19 cellular contexts compared by ENCODE assay signal in genomic region chr11:123587044-123587443, GRCh38.
DNase-seq lines count a peak whose midpoint lies in the region; FAIRE-seq and TF ChIP-seq lines count a peak whose summit lies in the region.
"Had no signal": no experiment of that assay in that cellular context is flagged by ENCODE, and none has a peak within 500 bp of the region (broad histone marks: within the 10 kb centered on the region; RNA-seq: fewer than 3 reads in every experiment).

No MANE protein-coding gene starts in this region.

- H3K14ac ChIP-seq in mesenchymal stem cell (ENCODE audit: low read length in 2 of 2): peak overlapping the region in 1 of 2 experiments; percentile 30

- H3K9me3 ChIP-seq in endothelial cell of umbilical vein (replicated peaks; ENCODE audit: control insufficient read depth, insufficient read depth, low read length) (no peaks in the 10 kb centered on the region), small intestine (ENCODE audit: control insufficient read depth, low read depth) (no peaks in the 10 kb centered on the region), mesenchymal stem cell (ENCODE audit: control insufficient read depth, low read length) (no peaks in the 10 kb centered on the region)
- H3K9me3 ChIP-seq: heart left ventricle, testis had no signal

- peak; percentile 40 for DNase-seq in ELR (ENCODE audit: low read depth)
- DNase-seq in NCI-H460 (ENCODE audit: extremely low read depth, low read depth): peak; percentile 19
- peak; percentile 11 for DNase-seq in endothelial cell of umbilical vein (ENCODE audit: low read depth, low spot score)
- DNase-seq in small intestine: peak; percentile 89
- no peak for DNase-seq in inferior parietal cortex (ENCODE audit: extremely low spot score)
- DNase-seq in mesenchymal stem cell: no peak
- no peak for DNase-seq in cerebellum (ENCODE audit: low spot score)
- DNase-seq: activated CD4-positive, CD25-positive, alpha-beta regulatory T cell treated with anti-CD3 and anti-CD28 coated beads, Interleukin-2, amount 50 U/mL, for 72 hours; DMS153; effector CD8-positive, alpha-beta T cell; GOT3; heart left ventricle; NCI-H1092 treated with DMSO at 0.1 percent for 48 hours; NCI-H2107; NCI-H526 treated with DMSO at 0.1 percent for 48 hours; stimulated activated CD4-positive, alpha-beta T cell treated with anti-CD3 and anti-CD28 coated beads, Interleukin-12 subunit alpha, Interleukin-12 subunit beta, amount 100 ng/mL, for 4 hours; testis had no signal

- FAIRE-seq in endothelial cell of umbilical vein (lab: Jason Lieb, UNC): no peak
- no peak for FAIRE-seq in small intestine (lab: Jason Lieb, UNC)
- FAIRE-seq: GM18507 had no signal

- H2AFZ ChIP-seq in endothelial cell of umbilical vein (ENCODE audit: low read depth, low read length): no peak overlapping the region
- no peak overlapping the region for H2AFZ ChIP-seq in mesenchymal stem cell (ENCODE audit: low read depth, low read length)

- POLR2A ChIA-PET in endothelial cell of umbilical vein (lab: Charles Lee): no interaction called here

- no peaks in the 10 kb centered on the region for H3K9me1 ChIP-seq in endothelial cell of umbilical vein (replicated peaks; ENCODE audit: control insufficient read depth, extremely low read depth, insufficient read depth, low read length)

- H3K23ac ChIP-seq in mesenchymal stem cell (ENCODE audit: low read length in 2 of 2): no peak overlapping the region

- no peak overlapping the region for H2BK15ac ChIP-seq in mesenchymal stem cell (ENCODE audit: low read depth, poor library complexity, severe bottlenecking)

- no peak overlapping the region for H2BK12ac ChIP-seq in mesenchymal stem cell (ENCODE audit: low read length in 2 of 2)

- H4K91ac ChIP-seq in mesenchymal stem cell (ENCODE audit: low read length): no peak overlapping the region

- no peaks in the 10 kb centered on the region for H3K79me1 ChIP-seq in mesenchymal stem cell (replicated peaks; ENCODE audit: low read length, poor library complexity, severe bottlenecking)

- H4K8ac ChIP-seq in mesenchymal stem cell (ENCODE audit: low read length): no peak overlapping the region

- no peak for TF ChIP-seq POLR2A in endothelial cell of umbilical vein (IDR thresholded peaks at IDR 0.05; ENCODE audit: low read depth, low read length)

- no peak overlapping the region for H2BK120ac ChIP-seq in mesenchymal stem cell (ENCODE audit: low read depth, low read length)

- H3K18ac ChIP-seq in mesenchymal stem cell (ENCODE audit: low read depth in 1 of 2, low read length in 2 of 2): no peak overlapping the region

- H3K27ac ChIP-seq in endothelial cell of umbilical vein (ENCODE audit: insufficient read depth, low read depth, low read length) (no peak overlapping the region), small intestine (ENCODE audit: low read depth in 1 of 2, low read length in 1 of 2) (peak overlapping the region; percentile 93 to 96), mesenchymal stem cell (ENCODE audit: low read length, poor library complexity, severe bottlenecking) (no peak overlapping the region)
- H3K27ac ChIP-seq: C4-2B, heart left ventricle, testis had no signal

- no peak overlapping the region for H3K4me3 ChIP-seq in endothelial cell of umbilical vein (replicated peaks in 1 of 3; ENCODE audit: insufficient read depth in 1 of 3, low read depth in 1 of 3, low read length in 3 of 3)
- no peak overlapping the region for H3K4me3 ChIP-seq in small intestine (ENCODE audit: low read depth in 1 of 2, low read length in 2 of 2)
- H3K4me3 ChIP-seq in mesenchymal stem cell (ENCODE audit: insufficient read depth in 1 of 2, low read depth in 1 of 2, low read length in 2 of 2): no peak overlapping the region
- H3K4me3 ChIP-seq: heart left ventricle, testis had no signal

- peaks cover 21% of the 10 kb centered on the region for H3K4me1 ChIP-seq in endothelial cell of umbilical vein (ENCODE audit: control insufficient read depth, extremely low read depth, insufficient read depth, low read length)
- H3K4me1 ChIP-seq in small intestine (ENCODE audit: control insufficient read depth in 2 of 2, insufficient read depth in 1 of 2, low read depth in 1 of 2, low read length in 1 of 2): peaks cover 8 to 9% of the 10 kb centered on the region in 2 donors
- peaks cover 26% of the 10 kb centered on the region for H3K4me1 ChIP-seq in mesenchymal stem cell (ENCODE audit: control insufficient read depth, insufficient read depth, low read depth, low read length)

- dilution Hi-C loops in endothelial cell of umbilical vein (cut with MboI; ENCODE audit: extremely low pct_ligation_motif_present, low sequenced_read_pairs): no loop called here

- no peak for TF ChIP-seq CTCF in endothelial cell of umbilical vein (IDR thresholded peaks at IDR 0.05; ENCODE audit: extremely low read depth in 1 of 2, insufficient read depth in 1 of 2, low read depth in 1 of 2, low read length in 2 of 2)

- no peaks in the 10 kb centered on the region for H3K79me2 ChIP-seq in endothelial cell of umbilical vein (ENCODE audit: control insufficient read depth, insufficient read depth, low read length)

- no peak overlapping the region for H3K4me2 ChIP-seq in endothelial cell of umbilical vein (ENCODE audit: insufficient read depth, low read length)
- H3K4me2 ChIP-seq in mesenchymal stem cell (ENCODE audit: low read length, poor library complexity, severe bottlenecking): no peak overlapping the region

- WGBS in small intestine, 3 donors: 46 to 68% (median 58%) methylated on average over 2 of the region's 2 CpGs
- WGBS in mesenchymal stem cell: no CpG with 5 or more reads among the region's 2 CpGs

- H3K36me3 ChIP-seq in endothelial cell of umbilical vein (ENCODE audit: control insufficient read depth in 2 of 2, extremely low read depth in 1 of 2, insufficient read depth in 2 of 2, low read length in 2 of 2) (no peaks in the 10 kb centered on the region), small intestine (ENCODE audit: control insufficient read depth in 2 of 2, insufficient read depth in 2 of 2, low read length in 2 of 2) (no peaks in the 10 kb centered on the region), mesenchymal stem cell (ENCODE audit: control insufficient read depth in 1 of 2, insufficient read depth in 2 of 2, low read depth in 1 of 2, low read length in 2 of 2) (peaks cover 6 to 11% of the 10 kb centered on the region in 2 experiments)

- intact Hi-C loops in endothelial cell of umbilical vein (cut with micrococcal nuclease): no loop called here

- CTCF ChIA-PET in endothelial cell of umbilical vein (lab: Charles Lee): interaction anchor here (1.0 to 2.2 kb wide), 2 partner anchors 14 to 120 kb away, joined by 3 to 14 read pairs; no protein-coding TSS in a partner anchor

- no peak overlapping the region for H2AK5ac ChIP-seq in mesenchymal stem cell (ENCODE audit: low read length, severe bottlenecking)

- H4K20me1 ChIP-seq in endothelial cell of umbilical vein (replicated peaks; ENCODE audit: control insufficient read depth, extremely low read depth, insufficient read depth, low read length): no peaks in the 10 kb centered on the region

- H3K4ac ChIP-seq in mesenchymal stem cell (ENCODE audit: low read depth in 1 of 2, low read length in 2 of 2): no peak overlapping the region

- H3K27me3 ChIP-seq in endothelial cell of umbilical vein (ENCODE audit: control insufficient read depth in 2 of 2, insufficient read depth in 2 of 2, low read length in 2 of 2): no peaks in the 10 kb centered on the region
- H3K27me3 ChIP-seq in small intestine (ENCODE audit: control insufficient read depth in 2 of 2, insufficient read depth in 2 of 2, low read length in 2 of 2): no peaks in the 10 kb centered on the region
- no peaks in the 10 kb centered on the region for H3K27me3 ChIP-seq in mesenchymal stem cell (ENCODE audit: control insufficient read depth in 1 of 2, insufficient read depth in 1 of 2, low read length in 2 of 2)
- H3K27me3 ChIP-seq: heart left ventricle, testis had no signal

- no TSS peak for BruUV-seq in endothelial cell of umbilical vein (replicated peaks; lab: Mats Ljungman, UMichigan)

- no peak overlapping the region for H3K9ac ChIP-seq in endothelial cell of umbilical vein (replicated peaks; ENCODE audit: extremely low read depth, insufficient read depth, low read length)
- no peak overlapping the region for H3K9ac ChIP-seq in mesenchymal stem cell (ENCODE audit: low read length)

- no peak overlapping the region for H2BK5ac ChIP-seq in mesenchymal stem cell (ENCODE audit: low read depth, low read length, poor library complexity, severe bottlenecking)

TF ChIP-seq in endothelial cell of umbilical vein, 7 proteins besides CTCF, POLR2A, EP300 and RAD21:
- TF ChIP-seq, protein P1, sequence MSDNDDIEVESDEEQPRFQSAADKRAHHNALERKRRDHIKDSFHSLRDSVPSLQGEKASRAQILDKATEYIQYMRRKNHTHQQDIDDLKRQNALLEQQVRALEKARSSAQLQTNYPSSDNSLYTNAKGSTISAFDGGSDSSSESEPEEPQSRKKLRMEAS (IDR thresholded peaks at IDR 0.05; ENCODE audit: insufficient read depth, insufficient read length): no peak
- TF ChIP-seq EZH2 (IDR thresholded peaks at IDR 0.05; ENCODE audit: borderline replicate concordance, low read depth, low read length, severe bottlenecking): no peak
- TF ChIP-seq JUN (IDR thresholded peaks at IDR 0.05; ENCODE audit: borderline replicate concordance, insufficient read depth, insufficient read length, low read depth): no peak

Comparison
In these comparisons a context has a peak if more than half of its experiments do, and no peak if none do; other contexts are left out.
1. DNase-seq: peak in ELR (single experiment), NCI-H460 (single experiment), endothelial cell of umbilical vein (single experiment) and small intestine (single experiment); none in inferior parietal cortex (single experiment), mesenchymal stem cell (single experiment) and cerebellum (single experiment).
2. H3K27ac ChIP-seq: peak in small intestine (2 of 2); none in endothelial cell of umbilical vein (single experiment) and mesenchymal stem cell (single experiment).